ENCODE assay signal across 20 cellular contexts in the genomic region with DNA sequence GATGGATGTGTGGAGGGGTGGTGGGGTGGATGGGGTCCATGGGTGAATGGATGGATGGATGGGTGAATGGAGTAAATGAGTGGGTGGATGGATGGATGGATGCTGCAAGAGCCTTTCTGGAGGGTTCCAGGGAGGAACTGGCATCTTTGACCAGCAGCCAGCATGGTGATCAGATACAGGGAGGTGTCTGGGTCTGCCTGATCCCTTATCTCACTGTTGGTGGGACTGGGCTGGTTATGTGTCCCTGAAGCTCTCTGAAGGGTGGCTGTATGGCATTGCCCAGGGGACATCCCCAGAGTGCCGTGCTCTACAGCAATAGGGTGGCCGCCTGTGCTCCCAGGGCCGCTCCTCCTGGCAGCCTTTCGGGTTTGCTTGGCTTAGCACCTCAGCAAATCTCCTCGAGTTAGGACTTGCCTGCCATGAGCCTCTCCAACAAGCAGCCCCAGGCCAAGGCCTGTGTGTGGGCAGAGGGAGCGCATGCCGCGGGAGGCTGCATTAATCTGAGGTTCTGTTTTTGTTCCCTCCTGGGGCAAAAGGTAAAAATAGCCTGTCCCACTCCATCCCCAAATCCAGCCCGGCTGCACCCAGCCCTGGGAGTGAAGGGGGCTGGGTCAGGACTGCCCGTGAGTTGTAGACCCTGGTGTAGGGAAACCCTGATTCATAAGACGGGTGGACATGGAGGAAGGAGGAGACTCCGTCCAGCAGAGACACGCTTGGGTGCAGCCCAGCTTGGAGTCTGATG.
DNase-seq lines count a peak whose midpoint lies in the region; ATAC-seq and TF ChIP-seq lines count a peak whose summit lies in the region.
"Had no signal": no experiment of that assay in that cellular context is flagged by ENCODE, and none has a peak within 500 bp of the region (broad histone marks: within the 10 kb centered on the region; RNA-seq: fewer than 3 reads in every experiment).

No MANE protein-coding gene starts in this region.

- H3K36me3 ChIP-seq in Panc1 (ENCODE audit: control insufficient read depth, insufficient read depth, low read length) (peaks cover 2% of the 10 kb centered on the region), mammary epithelial cell (ENCODE audit: insufficient read depth, low read length) (peaks cover 29% of the 10 kb centered on the region), right lobe of liver (no peaks in the 10 kb centered on the region), transverse colon (no peaks in the 10 kb centered on the region)
- no peaks in the 10 kb centered on the region for H3K36me3 ChIP-seq in naive thymus-derived CD4-positive, alpha-beta T cell (ENCODE audit: control insufficient read depth in 2 of 3, insufficient read depth in 3 of 3, low read length in 3 of 3)
- H3K36me3 ChIP-seq: adrenal gland, lower lobe of right lung, vagina had no signal

- no peaks in the 10 kb centered on the region for H3K9me3 ChIP-seq in Panc1 (ENCODE audit: control insufficient read depth, insufficient read depth, low read depth, low read length)
- no peaks in the 10 kb centered on the region for H3K9me3 ChIP-seq in mammary epithelial cell (replicated peaks; ENCODE audit: insufficient read depth, low read length)
- no peaks in the 10 kb centered on the region for H3K9me3 ChIP-seq in right lobe of liver
- no peaks in the 10 kb centered on the region for H3K9me3 ChIP-seq in transverse colon
- H3K9me3 ChIP-seq in naive thymus-derived CD4-positive, alpha-beta T cell (ENCODE audit: control insufficient read depth in 2 of 3, low read length in 3 of 3), result no peaks in the 10 kb centered on the region
- H3K9me3 ChIP-seq: adrenal gland, lower lobe of right lung, vagina had no signal

- no peak for TF ChIP-seq EP300 in transverse colon (IDR thresholded peaks at IDR 0.05; ENCODE audit: low read depth)

- ATAC-seq in Panc1 (peak; percentile 6), right lobe of liver (no peak)
- ATAC-seq in naive thymus-derived CD4-positive, alpha-beta T cell, result no peak
- ATAC-seq: activated T-cell treated with anti-CD3 and anti-CD28 coated beads, Interleukin-2, amount 50 U/mL, for 4 hours; effector memory CD8-positive, alpha-beta T cell; GM12878; lower lobe of right lung had no signal

- no peak overlapping the region for H2AFZ ChIP-seq in mammary epithelial cell (ENCODE audit: low read depth, low read length)

- peaks cover 0 to 2% (median 0%) of the 10 kb centered on the region in 5 donors for H3K27me3 Mint-ChIP-seq in naive thymus-derived CD4-positive, alpha-beta T cell

- H3K79me2 ChIP-seq in mammary epithelial cell (ENCODE audit: insufficient read depth, low read length), result peaks cover 97% of the 10 kb centered on the region

- no peak for TF ChIP-seq CTCF in Panc1 (IDR thresholded peaks at IDR 0.05)
- no peak for TF ChIP-seq CTCF in mammary epithelial cell (conservative IDR thresholded peaks at IDR 0.05 in 1 of 2, IDR thresholded peaks at IDR 0.05 in 1 of 2; ENCODE audit: extremely low read depth in 1 of 2, insufficient read depth in 1 of 2, low read depth in 1 of 2, low read length in 2 of 2)
- TF ChIP-seq CTCF in right lobe of liver (IDR thresholded peaks at IDR 0.05), result no peak
- TF ChIP-seq CTCF in transverse colon (IDR thresholded peaks at IDR 0.05), result no peak

- POLR2A ChIA-PET in Panc1 (lab: Charles Lee), result interaction anchor here (0.6 kb wide), 1 partner anchor 14 kb away, joined by 7 read pairs; no protein-coding TSS in a partner anchor
- POLR2A ChIA-PET in naive thymus-derived CD4-positive, alpha-beta T cell (lab: Charles Lee), result no interaction called here

- no peaks in the 10 kb centered on the region for H3K9me3 Mint-ChIP-seq in naive thymus-derived CD4-positive, alpha-beta T cell
- H3K9me3 Mint-ChIP-seq: activated T-cell treated with anti-CD3 and anti-CD28 coated beads, Interleukin-2, amount 50 U/mL, for 4 hours; effector memory CD8-positive, alpha-beta T cell had no signal

- TF ChIP-seq POLR2A in right lobe of liver (IDR thresholded peaks at IDR 0.05), result no peak
- no peak for TF ChIP-seq POLR2A in transverse colon (IDR thresholded peaks at IDR 0.05)

- intact Hi-C loops in Panc1 (cut with micrococcal nuclease; ENCODE audit: unreplicated experiment) (no loop called here), mammary epithelial cell (cut with micrococcal nuclease) (loop anchor here (1.0 kb wide), 2 partner anchors 13 to 18 kb away; a partner anchor contains a TSS), right lobe of liver (cut with DNase I) (no loop called here), transverse colon (cut with DNase I; ENCODE audit: low total_unique reads) (no loop called here)
- intact Hi-C loops in naive thymus-derived CD4-positive, alpha-beta T cell (cut with micrococcal nuclease), result no loop called here

- H3K4me3 Mint-ChIP-seq in naive thymus-derived CD4-positive, alpha-beta T cell, result no peak overlapping the region
- H3K4me3 Mint-ChIP-seq: activated T-cell treated with anti-CD3 and anti-CD28 coated beads, Interleukin-2, amount 50 U/mL, for 4 hours; effector memory CD8-positive, alpha-beta T cell had no signal

- H3K27me3 ChIP-seq in Panc1 (ENCODE audit: control insufficient read depth, insufficient read depth, low read length) (no peaks in the 10 kb centered on the region), mammary epithelial cell (ENCODE audit: insufficient read depth, low read length) (no peaks in the 10 kb centered on the region), right lobe of liver (no peaks in the 10 kb centered on the region), transverse colon (no peaks in the 10 kb centered on the region)
- H3K27me3 ChIP-seq in naive thymus-derived CD4-positive, alpha-beta T cell (ENCODE audit: control insufficient read depth in 2 of 2, insufficient read depth in 2 of 2, low read length in 2 of 2), result no peaks in the 10 kb centered on the region
- H3K27me3 ChIP-seq: adrenal gland, vagina had no signal

- WGBS in mammary epithelial cell (ENCODE audit: low coverage, missing lambda C conversion rate), result 0% methylated on average over 8 of the region's 13 CpGs
- WGBS in right lobe of liver (ENCODE audit: insufficient coverage, low coverage, low lambda C conversion rate, missing lambda C conversion rate), result 52% methylated on average over 5 of the region's 13 CpGs
- 91% methylated on average over 13 of the region's 13 CpGs; no CpG with 5 or more reads in 1 of the 2 donors for WGBS in transverse colon (ENCODE audit: low coverage in 1 of 2), 2 donors

- H3K36me3 Mint-ChIP-seq in naive thymus-derived CD4-positive, alpha-beta T cell, result no peaks in the 10 kb centered on the region

- H4K20me1 ChIP-seq in mammary epithelial cell (ENCODE audit: insufficient read depth, low read length), result peaks cover 43% of the 10 kb centered on the region

- dilution Hi-C loops in mammary epithelial cell (cut with HindIII; ENCODE audit: low sequenced_read_pairs), result no loop called here

- CTCF ChIA-PET in Panc1 (lab: Charles Lee) (no interaction called here), mammary epithelial cell (lab: Charles Lee; ENCODE audit: low non-redundant PET) (interaction anchor here (0.6 kb wide), 1 partner anchor 124 kb away, joined by 3 read pairs; no protein-coding TSS in a partner anchor)
- CTCF ChIA-PET in naive thymus-derived CD4-positive, alpha-beta T cell (lab: Charles Lee), result no interaction called here

- H3K27ac Mint-ChIP-seq in naive thymus-derived CD4-positive, alpha-beta T cell, result no peak overlapping the region
- H3K27ac Mint-ChIP-seq: effector memory CD8-positive, alpha-beta T cell had no signal

- BruUV-seq in Panc1 (replicated peaks; lab: Mats Ljungman, UMichigan), result no TSS peak
- BruUV-seq in mammary epithelial cell (replicated peaks; lab: Mats Ljungman, UMichigan), result no TSS peak

- H3K9ac ChIP-seq in mammary epithelial cell (ENCODE audit: insufficient read depth, low read length), result no peak overlapping the region

- no peak overlapping the region for H3K4me3 ChIP-seq in Panc1 (ENCODE audit: low read depth in 2 of 2, low read length in 2 of 2)
- no peak overlapping the region for H3K4me3 ChIP-seq in mammary epithelial cell (replicated peaks in 1 of 3; ENCODE audit: insufficient read depth in 1 of 3, low read depth in 2 of 3, low read length in 3 of 3)
- no peak overlapping the region for H3K4me3 ChIP-seq in right lobe of liver
- H3K4me3 ChIP-seq in transverse colon, result no peak overlapping the region
- no peak overlapping the region for H3K4me3 ChIP-seq in naive thymus-derived CD4-positive, alpha-beta T cell (ENCODE audit: low read length)
- H3K4me3 ChIP-seq: adrenal gland, GM12878, lower lobe of right lung, vagina had no signal

- in situ Hi-C loops in Panc1 (cut with HindIII; ENCODE audit: low pct_unique_long_range_greater_than_20kb, low sequenced_read_pairs) (no loop called here), mammary epithelial cell (cut with MboI; ENCODE audit: low sequenced_read_pairs in 2 of 2) (no loop called here), transverse colon (cut with MboI; ENCODE audit: low pct_ligation_motif_present in 1 of 4, low pct_unique_long_range_greater_than_20kb in 1 of 4, low sequenced_read_pairs in 3 of 4) (no loop called here)

- H3K27ac ChIP-seq in Panc1 (ENCODE audit: low read length), result peak overlapping the region; percentile 83
- H3K27ac ChIP-seq in mammary epithelial cell (ENCODE audit: insufficient read depth, low read depth, low read length), result no peak overlapping the region
- peak overlapping the region in 2 of 3 donors; percentile 67 to 94 for H3K27ac ChIP-seq in right lobe of liver
- H3K27ac ChIP-seq in transverse colon, result peak overlapping the region; percentile 1 to 17 (median 10)
- H3K27ac ChIP-seq in naive thymus-derived CD4-positive, alpha-beta T cell (ENCODE audit: low read depth, low read length), result no peak overlapping the region
- H3K27ac ChIP-seq: adrenal gland, C4-2B, lower lobe of right lung had no signal

- H3K4me2 ChIP-seq in mammary epithelial cell (ENCODE audit: insufficient read depth, low read depth, low read length), result peak overlapping the region; percentile 43

- H3K4me1 Mint-ChIP-seq in naive thymus-derived CD4-positive, alpha-beta T cell, result peaks cover 0 to 4% (median 0%) of the 10 kb centered on the region in 7 donors

- H3K4me1 ChIP-seq in Panc1 (ENCODE audit: control insufficient read depth, insufficient read depth, low read length) (peaks cover 91% of the 10 kb centered on the region), mammary epithelial cell (ENCODE audit: insufficient read depth, low read length) (peaks cover 62% of the 10 kb centered on the region), right lobe of liver (peaks cover 0 to 46% (median 24%) of the 10 kb centered on the region in 4 donors), transverse colon (peaks cover 18 to 48% (median 34%) of the 10 kb centered on the region in 4 donors)
- H3K4me1 ChIP-seq in naive thymus-derived CD4-positive, alpha-beta T cell (ENCODE audit: control insufficient read depth in 2 of 2, insufficient read depth in 2 of 2, low read length in 2 of 2), result no peaks in the 10 kb centered on the region

- no peak for DNase-seq in Panc1 (ENCODE audit: low read depth, low spot score)
- DNase-seq in mammary epithelial cell, result peak; percentile 83
- no peak for DNase-seq in right lobe of liver
- no peak for DNase-seq in transverse colon
- no peak for DNase-seq in NCI-H2029 (lab: John Stamatoyannopoulos, UW)
- DNase-seq in middle frontal gyrus (ENCODE audit: extremely low spot score, low spot score), result no peak
- DNase-seq in naive thymus-derived CD4-positive, alpha-beta T cell, result no peak
- DNase-seq: activated CD4-positive, alpha-beta T cell treated with anti-CD3 and anti-CD28 coated beads for 4 hours; activated naive CD4-positive, alpha-beta T cell; activated T-cell treated with anti-CD3 and anti-CD28 coated beads, Interleukin-2, amount 50 U/mL, for 4 hours; adrenal gland; effector memory CD8-positive, alpha-beta T cell; Karpas-422; lower lobe of right lung; NCI-H1048; NCI-H1930; NCI-H526 treated with DMSO at 0.1 percent for 48 hours had no signal

Comparison
In these comparisons a context has a peak if more than half of its experiments do, and no peak if none do; other contexts are left out.
1. H3K27ac ChIP-seq: peak in Panc1 (single experiment), right lobe of liver (2 of 3) and transverse colon (4 of 4); none in mammary epithelial cell (single experiment) and naive thymus-derived CD4-positive, alpha-beta T cell (single experiment).